In the genomic region with DNA sequence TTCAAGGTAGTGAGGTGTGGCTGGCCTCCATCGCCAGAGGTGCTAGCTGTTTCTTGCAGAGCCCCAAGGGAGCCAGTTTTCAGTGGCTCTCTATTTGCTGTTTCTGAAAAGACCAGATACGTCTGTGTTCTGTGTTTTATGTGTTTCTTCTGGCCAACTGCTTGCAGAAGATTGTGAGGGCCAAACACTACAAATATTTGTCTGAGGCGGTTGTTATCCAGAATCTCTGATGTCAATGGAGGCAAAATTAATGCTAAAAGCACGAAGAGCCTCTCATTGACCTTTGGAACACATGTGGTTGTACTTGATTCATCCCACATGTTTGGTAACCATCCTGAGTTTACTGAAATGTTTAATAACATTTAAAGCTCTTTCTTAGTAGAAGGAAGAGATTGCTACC, we compare ENCODE assay signal across 21 cellular contexts.
A peak's percentile ranks its signal among the peaks of the same experiment; 100 is the strongest.
DNase-seq lines count a peak whose midpoint lies in the region; ATAC-seq and TF ChIP-seq lines count a peak whose summit lies in the region.
"Had no signal": no experiment of that assay in that cellular context is flagged by ENCODE, and none has a peak within 500 bp of the region (broad histone marks: within the 10 kb centered on the region; RNA-seq: fewer than 3 reads in every experiment).

No MANE protein-coding gene starts in this region.

- H4K20me1 ChIP-seq in SK-N-SH (ENCODE audit: insufficient read depth) (no peaks in the 10 kb centered on the region), osteoblast (ENCODE audit: insufficient read depth, low read length) (no peaks in the 10 kb centered on the region)

- ATAC-seq in CD8-positive, alpha-beta T cell: no peak

- H3K27ac Mint-ChIP-seq in CD8-positive, alpha-beta T cell: no peak overlapping the region
- H3K27ac Mint-ChIP-seq: activated naive CD8-positive, alpha-beta T cell; activated T-cell treated with anti-CD3 and anti-CD28 coated beads, Interleukin-2, amount 50 U/mL, for 24 hours had no signal

- H3K9me2 ChIP-seq in SK-N-SH: no peaks in the 10 kb centered on the region

- no peaks in the 10 kb centered on the region; a peak in 2 of 4 replicates for H3K4me1 ChIP-seq in SK-N-SH (ENCODE audit: control insufficient read depth in 1 of 2, insufficient read depth in 2 of 2, low read depth in 1 of 2, low read length in 1 of 2)
- no peaks in the 10 kb centered on the region for H3K4me1 ChIP-seq in osteoblast (ENCODE audit: insufficient read depth, low read length)
- no peaks in the 10 kb centered on the region for H3K4me1 ChIP-seq in CD8-positive, alpha-beta T cell (ENCODE audit: insufficient read depth, low read length)
- H3K4me1 ChIP-seq: BE2C had no signal

- TF ChIP-seq CTCF in SK-N-SH (IDR thresholded peaks at IDR 0.05): no peak
- no peak for TF ChIP-seq CTCF in fibroblast of villous mesenchyme (IDR thresholded peaks at IDR 0.05; ENCODE audit: insufficient read depth, low read depth, low read length)
- TF ChIP-seq CTCF in osteoblast (IDR thresholded peaks at IDR 0.05; ENCODE audit: extremely low read depth, low read depth, low read length): no peak
- TF ChIP-seq CTCF in CD8-positive, alpha-beta T cell (IDR thresholded peaks at IDR 0.05): no peak

- H3K27ac ChIP-seq in SK-N-SH (ENCODE audit: low read depth in 2 of 2, low read length in 1 of 2) (peak overlapping the region; percentile 51 to 86; a peak in 3 of 4 replicates), osteoblast (ENCODE audit: low read depth, low read length) (peak overlapping the region; percentile 71)
- no peak overlapping the region for H3K27ac ChIP-seq in CD8-positive, alpha-beta T cell (ENCODE audit: low read depth, low read length)

- no peak overlapping the region for H3K4me3 Mint-ChIP-seq in CD8-positive, alpha-beta T cell
- H3K4me3 Mint-ChIP-seq: activated naive CD8-positive, alpha-beta T cell; activated T-cell treated with anti-CD3 and anti-CD28 coated beads, Interleukin-2, amount 50 U/mL, for 24 hours had no signal

- H3K9me3 ChIP-seq in SK-N-SH (no peaks in the 10 kb centered on the region), osteoblast (ENCODE audit: low read depth, low read length) (no peaks in the 10 kb centered on the region)
- H3K9me3 ChIP-seq in CD8-positive, alpha-beta T cell (ENCODE audit: low read length): no peaks in the 10 kb centered on the region
- H3K9me3 ChIP-seq: BE2C had no signal

- TF ChIP-seq RAD21 in SK-N-SH (IDR thresholded peaks at IDR 0.05; ENCODE audit: low read length): no peak

- H3K9ac ChIP-seq in SK-N-SH: no peak overlapping the region

- no peak for TF ChIP-seq EP300 in SK-N-SH (IDR thresholded peaks at IDR 0.05; ENCODE audit: borderline replicate concordance in 1 of 2, low read depth in 1 of 2, low read length in 1 of 2)

- no peak overlapping the region for H3K4me3 ChIP-seq in SK-N-SH (ENCODE audit: low read depth in 2 of 2, low read length in 1 of 2)
- H3K4me3 ChIP-seq in fibroblast of villous mesenchyme (ENCODE audit: low read depth, low read length): no peak overlapping the region
- no peak overlapping the region for H3K4me3 ChIP-seq in osteoblast (ENCODE audit: insufficient read depth, low read length)
- H3K4me3 ChIP-seq in CD8-positive, alpha-beta T cell (ENCODE audit: low read depth, low read length): no peak overlapping the region

- no peaks in the 10 kb centered on the region for H3K27me3 Mint-ChIP-seq in CD8-positive, alpha-beta T cell (ENCODE audit: low read depth)
- H3K27me3 Mint-ChIP-seq: activated naive CD8-positive, alpha-beta T cell had no signal

- H3K4me2 ChIP-seq in SK-N-SH (no peak overlapping the region), osteoblast (ENCODE audit: insufficient read depth, low read length) (no peak overlapping the region)

- H3F3A ChIP-seq in SK-N-SH (replicated peaks; ENCODE audit: insufficient read depth): no peaks in the 10 kb centered on the region

- POLR2A ChIA-PET in SK-N-SH (lab: Yijun Ruan, JAX): no interaction called here
- POLR2A ChIA-PET in CD8-positive, alpha-beta T cell (lab: Charles Lee): no interaction called here

- no peaks in the 10 kb centered on the region for H3K36me3 Mint-ChIP-seq in CD8-positive, alpha-beta T cell
- H3K36me3 Mint-ChIP-seq: activated naive CD8-positive, alpha-beta T cell had no signal

- peaks cover 7% of the 10 kb centered on the region for H3K4me1 Mint-ChIP-seq in CD8-positive, alpha-beta T cell (ENCODE audit: low read depth)

- 12% methylated on average over 4 of the region's 4 CpGs for WGBS in SK-N-SH (ENCODE audit: low lambda C conversion rate)

- no peaks in the 10 kb centered on the region for H3K79me2 ChIP-seq in SK-N-SH (ENCODE audit: insufficient read depth)
- no peaks in the 10 kb centered on the region for H3K79me2 ChIP-seq in osteoblast (ENCODE audit: insufficient read depth, low read length)

- intact Hi-C loops in CD8-positive, alpha-beta T cell (cut with DNase I, micrococcal nuclease): no loop called here

- H3K9me3 Mint-ChIP-seq in CD8-positive, alpha-beta T cell: no peaks in the 10 kb centered on the region
- H3K9me3 Mint-ChIP-seq: activated T-cell treated with anti-CD3 and anti-CD28 coated beads, Interleukin-2, amount 50 U/mL, for 24 hours had no signal

- H2AFZ ChIP-seq in SK-N-SH (ENCODE audit: low read depth): no peak overlapping the region
- H2AFZ ChIP-seq in osteoblast (ENCODE audit: low read length): peak overlapping the region; percentile 5

- CTCF ChIA-PET in SK-N-SH (lab: Yijun Ruan, JAX): no interaction called here
- CTCF ChIA-PET in CD8-positive, alpha-beta T cell (lab: Charles Lee): no interaction called here

- DNase-seq in EH (ENCODE audit: low read depth) (peak; percentile 95), SK-N-SH (no peak), fibroblast of villous mesenchyme (ENCODE audit: low read depth) (peak; percentile 84), osteoblast (ENCODE audit: insufficient read length, low spot score, missing footprints) (no peak), HK-2 (ENCODE audit: unreplicated experiment) (no peak), activated T-cell treated with anti-CD3 and anti-CD28 coated beads for 4 hours (no peak)
- DNase-seq in CD8-positive, alpha-beta T cell: no peak
- DNase-seq in activated effector memory CD4-positive, alpha-beta T cell treated with Interleukin-2 at 50 U/mL for 16 hours: no peak
- DNase-seq: activated CD4-positive, alpha-beta T cell treated with anti-CD3 and anti-CD28 coated beads, Interleukin-2, amount 50 U/mL, for 4 hours; activated T-cell treated with anti-CD3 and anti-CD28 coated beads, Interleukin-2, amount 50 U/mL, for 24 hours; BE2C; caudate nucleus; effector CD4-positive, alpha-beta T cell; foreskin melanocyte; Kasumi-1; NCI-H1105; NCI-H82; occipital lobe; stimulated activated CD4-positive, alpha-beta T cell treated with anti-CD3 and anti-CD28 coated beads, Interleukin-2, amount 100 ng/mL, for 48 hours; T-helper 1 cell had no signal

- H3K27me3 ChIP-seq in SK-N-SH (ENCODE audit: insufficient read depth): no peaks in the 10 kb centered on the region
- no peaks in the 10 kb centered on the region for H3K27me3 ChIP-seq in osteoblast (ENCODE audit: insufficient read depth, low read length)
- H3K27me3 ChIP-seq in CD8-positive, alpha-beta T cell (ENCODE audit: insufficient read depth, low read length): no peaks in the 10 kb centered on the region
- H3K27me3 ChIP-seq: BE2C had no signal

- no peaks in the 10 kb centered on the region for H3K36me3 ChIP-seq in SK-N-SH (replicated peaks in 1 of 2; ENCODE audit: control insufficient read depth in 1 of 2, insufficient read depth in 2 of 2, low read length in 1 of 2)
- no peaks in the 10 kb centered on the region for H3K36me3 ChIP-seq in osteoblast (ENCODE audit: insufficient read depth, low read length)
- H3K36me3 ChIP-seq in CD8-positive, alpha-beta T cell (ENCODE audit: insufficient read depth, low read length): no peaks in the 10 kb centered on the region
- H3K36me3 ChIP-seq: BE2C had no signal

TF ChIP-seq in SK-N-SH, 30 proteins besides CTCF, POLR2A, EP300 and RAD21 (continues in another document):
- 0 out of 2 replicates have a peak, but pooled peaks have one; percentile 24 for TF ChIP-seq POLR2AphosphoS5 (IDR thresholded peaks at IDR 0.05; ENCODE audit: low read depth, low read length)
- no peak for TF ChIP-seq RCOR1 (IDR thresholded peaks at IDR 0.05; ENCODE audit: low read length)
- no peak for TF ChIP-seq FOXM1 (IDR thresholded peaks at IDR 0.05; ENCODE audit: low read depth)
- TF ChIP-seq CHD2 (IDR thresholded peaks at IDR 0.05; ENCODE audit: low read length, partially characterized antibody): no peak
- no peak for TF ChIP-seq ELF1 (IDR thresholded peaks at IDR 0.05)
- no peak for TF ChIP-seq TEAD4 (IDR thresholded peaks at IDR 0.05; ENCODE audit: borderline replicate concordance, insufficient read depth)
- TF ChIP-seq, protein P1, sequence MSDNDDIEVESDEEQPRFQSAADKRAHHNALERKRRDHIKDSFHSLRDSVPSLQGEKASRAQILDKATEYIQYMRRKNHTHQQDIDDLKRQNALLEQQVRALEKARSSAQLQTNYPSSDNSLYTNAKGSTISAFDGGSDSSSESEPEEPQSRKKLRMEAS (IDR thresholded peaks at IDR 0.05; ENCODE audit: low read depth): no peak
- peak; percentile 72 for TF ChIP-seq TCF12 (IDR thresholded peaks at IDR 0.05)
- TF ChIP-seq MXI1 (IDR thresholded peaks at IDR 0.05; ENCODE audit: low read depth, low read length): no peak
- TF ChIP-seq NFIC (IDR thresholded peaks at IDR 0.05; ENCODE audit: borderline replicate concordance): no peak
- TF ChIP-seq, protein P2, sequence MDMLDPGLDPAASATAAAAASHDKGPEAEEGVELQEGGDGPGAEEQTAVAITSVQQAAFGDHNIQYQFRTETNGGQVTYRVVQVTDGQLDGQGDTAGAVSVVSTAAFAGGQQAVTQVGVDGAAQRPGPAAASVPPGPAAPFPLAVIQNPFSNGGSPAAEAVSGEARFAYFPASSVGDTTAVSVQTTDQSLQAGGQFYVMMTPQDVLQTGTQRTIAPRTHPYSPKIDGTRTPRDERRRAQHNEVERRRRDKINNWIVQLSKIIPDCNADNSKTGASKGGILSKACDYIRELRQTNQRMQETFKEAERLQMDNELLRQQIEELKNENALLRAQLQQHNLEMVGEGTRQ (IDR thresholded peaks at IDR 0.05; ENCODE audit: borderline replicate concordance, low read depth, low read length): no peak
- TF ChIP-seq SIN3A (IDR thresholded peaks at IDR 0.05; ENCODE audit: borderline replicate concordance, low read depth, low read length): no peak
- 0 out of 2 replicates have a peak, but pooled peaks have one; percentile 11 for TF ChIP-seq JUND (IDR thresholded peaks at IDR 0.05)
- TF ChIP-seq RXRA (IDR thresholded peaks at IDR 0.05; ENCODE audit: borderline replicate concordance, low read depth): peak; percentile 45; the same call in 1 of the 2 replicates
- TF ChIP-seq GABPA (IDR thresholded peaks at IDR 0.05; ENCODE audit: low read depth): no peak
- TF ChIP-seq YY1 (IDR thresholded peaks at IDR 0.05; ENCODE audit: low read depth): no peak
- no peak for TF ChIP-seq FOXJ3 (CRISPR knock-in tag; IDR thresholded peaks at IDR 0.05)

Comparison
In these comparisons a context has a peak if more than half of its experiments do, and no peak if none do; other contexts are left out.
1. DNase-seq: peak in EH (single experiment) and fibroblast of villous mesenchyme (single experiment); none in SK-N-SH (single experiment), osteoblast (single experiment), HK-2 (single experiment), activated T-cell treated with anti-CD3 and anti-CD28 coated beads for 4 hours (single experiment), CD8-positive, alpha-beta T cell (0 of 7) and activated effector memory CD4-positive, alpha-beta T cell treated with Interleukin-2 at 50 U/mL for 16 hours (single experiment).